ENCODE assay signal across 8 cellular contexts in the genomic region with DNA sequence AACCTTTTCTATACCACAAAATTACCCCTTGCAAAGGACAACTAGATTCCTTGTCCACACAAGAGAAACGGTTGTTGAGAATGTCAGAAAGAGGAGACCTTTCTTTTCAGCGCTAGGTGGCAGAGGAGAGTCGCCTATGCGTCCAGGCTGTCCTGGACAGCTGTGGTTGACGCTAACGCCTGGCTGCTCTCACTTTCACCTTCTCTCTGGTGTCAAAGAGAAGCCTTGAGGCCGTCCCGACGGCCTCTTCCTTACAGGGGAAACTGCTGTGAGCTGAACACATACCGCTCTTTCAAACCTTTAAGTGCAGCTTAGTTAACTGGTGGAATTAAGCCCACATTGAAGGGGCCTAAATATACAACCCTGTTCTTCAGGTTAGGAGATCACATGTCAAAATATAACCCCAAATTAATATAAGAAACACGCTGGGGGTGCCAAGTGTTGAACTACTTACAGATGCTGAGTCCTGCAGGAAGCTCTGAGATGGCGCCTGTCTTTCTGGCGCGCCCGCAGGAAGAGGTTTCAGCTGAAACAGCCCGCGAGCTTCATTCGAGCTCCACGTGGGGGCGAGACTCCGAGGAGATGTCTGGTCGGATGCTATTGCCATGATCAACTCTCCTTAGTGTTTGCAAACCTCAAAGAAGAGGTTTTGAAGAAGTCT. TPM values are rescaled to one million over a fixed set of nuclear protein-coding genes. Genes with fewer than 3 reads are reported as not detected.
DNase-seq lines count a peak whose midpoint lies in the region; ATAC-seq and TF ChIP-seq lines count a peak whose summit lies in the region.

No MANE protein-coding gene starts in this region.

- peaks cover 0 to 12% (median 0%) of the 10 kb centered on the region in 4 donors for H3K27me3 ChIP-seq in liver (ENCODE audit: control insufficient read depth in 4 of 4, insufficient read depth in 4 of 4, low read length in 3 of 4)

- 12% methylated on average over 22 of the region's 22 CpGs for WGBS in liver

- H3K9me3 ChIP-seq in liver (ENCODE audit: control insufficient read depth in 4 of 4, low read length in 3 of 4), result no peaks in the 10 kb centered on the region

- peaks cover 0 to 4% (median 1%) of the 10 kb centered on the region in 4 donors for H3K4me1 ChIP-seq in liver (ENCODE audit: control insufficient read depth in 4 of 4, insufficient read depth in 4 of 4, low read length in 3 of 4)

- peak; percentile 72 for TF ChIP-seq CTCF in liver (IDR thresholded peaks at IDR 0.05; ENCODE audit: low read depth, low read length, missing input control)

- no peak overlapping the region for H3K27ac ChIP-seq in liver (ENCODE audit: low read depth in 1 of 2, low read length in 2 of 2)

- DNase-seq in Ammon's horn (ENCODE audit: low spot score) (peak; percentile 89), NCI-H510A (lab: John Stamatoyannopoulos, UW) (peak; percentile 5), dedifferentiated amniotic fluid mesenchymal stem cell (ENCODE audit: extremely low spot score) (peak; percentile 67)
- peak; percentile 78 for DNase-seq in activated CD4-positive, alpha-beta T cell treated with anti-CD3 and anti-CD28 coated beads for 48 hours
- DNase-seq in stimulated activated CD4-positive, alpha-beta T cell treated with anti-CD3 and anti-CD28 coated beads, Interleukin-4, amount 100 ng/mL, for 48 hours (ENCODE audit: low read depth in 2 of 2), result peak; percentile 39 to 63

- TF ChIP-seq RAD21 in liver (IDR thresholded peaks at IDR 0.05), result peak; percentile 89 to 91

- peak overlapping the region in 1 of 2 donors; percentile 10 for H3K9ac ChIP-seq in liver (ENCODE audit: low read depth in 1 of 2, low read length in 2 of 2)

- peak overlapping the region; percentile 36 to 65 (median 59) for H3K4me3 ChIP-seq in liver (ENCODE audit: low read depth in 1 of 3, low read length in 3 of 3)

- ATAC-seq in GM18907 (IDR thresholded peaks at IDR 0.05; ENCODE audit: unreplicated experiment), result peak; percentile 99
- peak; percentile 97 for ATAC-seq in HG03159 (IDR thresholded peaks at IDR 0.05; ENCODE audit: unreplicated experiment)

- no peaks in the 10 kb centered on the region for H3K36me3 ChIP-seq in liver (ENCODE audit: control insufficient read depth in 4 of 4, insufficient read depth in 3 of 4, low read depth in 1 of 4, low read length in 3 of 4)

TF ChIP-seq in liver, 16 proteins besides CTCF, POLR2A, EP300 and RAD21:
- TF ChIP-seq GABPA (IDR thresholded peaks at IDR 0.05 in 1 of 2, conservative IDR thresholded peaks at IDR 0.05 in 1 of 2) (no peak), SP1 (IDR thresholded peaks at IDR 0.05) (no peak), HNF4A (conservative IDR thresholded peaks at IDR 0.05) (peak in 1 of 2 donors; percentile 10), TAF1 (conservative IDR thresholded peaks at IDR 0.05) (no peak), FOXA2 (IDR thresholded peaks at IDR 0.05) (no peak), YY1 (IDR thresholded peaks at IDR 0.05) (peak; percentile 29), EGR1 (IDR thresholded peaks at IDR 0.05; ENCODE audit: low read depth in 2 of 2) (no peak), HNF4G (IDR thresholded peaks at IDR 0.05) (no peak), NR2F2 (IDR thresholded peaks at IDR 0.05) (no peak), RXRA (IDR thresholded peaks at IDR 0.05) (no peak), JUND (IDR thresholded peaks at IDR 0.05) (no peak), FOXA1 (IDR thresholded peaks at IDR 0.05) (no peak)
- TF ChIP-seq, protein P1, sequence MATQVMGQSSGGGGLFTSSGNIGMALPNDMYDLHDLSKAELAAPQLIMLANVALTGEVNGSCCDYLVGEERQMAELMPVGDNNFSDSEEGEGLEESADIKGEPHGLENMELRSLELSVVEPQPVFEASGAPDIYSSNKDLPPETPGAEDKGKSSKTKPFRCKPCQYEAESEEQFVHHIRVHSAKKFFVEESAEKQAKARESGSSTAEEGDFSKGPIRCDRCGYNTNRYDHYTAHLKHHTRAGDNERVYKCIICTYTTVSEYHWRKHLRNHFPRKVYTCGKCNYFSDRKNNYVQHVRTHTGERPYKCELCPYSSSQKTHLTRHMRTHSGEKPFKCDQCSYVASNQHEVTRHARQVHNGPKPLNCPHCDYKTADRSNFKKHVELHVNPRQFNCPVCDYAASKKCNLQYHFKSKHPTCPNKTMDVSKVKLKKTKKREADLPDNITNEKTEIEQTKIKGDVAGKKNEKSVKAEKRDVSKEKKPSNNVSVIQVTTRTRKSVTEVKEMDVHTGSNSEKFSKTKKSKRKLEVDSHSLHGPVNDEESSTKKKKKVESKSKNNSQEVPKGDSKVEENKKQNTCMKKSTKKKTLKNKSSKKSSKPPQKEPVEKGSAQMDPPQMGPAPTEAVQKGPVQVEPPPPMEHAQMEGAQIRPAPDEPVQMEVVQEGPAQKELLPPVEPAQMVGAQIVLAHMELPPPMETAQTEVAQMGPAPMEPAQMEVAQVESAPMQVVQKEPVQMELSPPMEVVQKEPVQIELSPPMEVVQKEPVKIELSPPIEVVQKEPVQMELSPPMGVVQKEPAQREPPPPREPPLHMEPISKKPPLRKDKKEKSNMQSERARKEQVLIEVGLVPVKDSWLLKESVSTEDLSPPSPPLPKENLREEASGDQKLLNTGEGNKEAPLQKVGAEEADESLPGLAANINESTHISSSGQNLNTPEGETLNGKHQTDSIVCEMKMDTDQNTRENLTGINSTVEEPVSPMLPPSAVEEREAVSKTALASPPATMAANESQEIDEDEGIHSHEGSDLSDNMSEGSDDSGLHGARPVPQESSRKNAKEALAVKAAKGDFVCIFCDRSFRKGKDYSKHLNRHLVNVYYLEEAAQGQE (IDR thresholded peaks at IDR 0.05), result peak; percentile 68
- TF ChIP-seq, protein P2, sequence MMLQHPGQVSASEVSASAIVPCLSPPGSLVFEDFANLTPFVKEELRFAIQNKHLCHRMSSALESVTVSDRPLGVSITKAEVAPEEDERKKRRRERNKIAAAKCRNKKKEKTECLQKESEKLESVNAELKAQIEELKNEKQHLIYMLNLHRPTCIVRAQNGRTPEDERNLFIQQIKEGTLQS (IDR thresholded peaks at IDR 0.05), result no peak
- TF ChIP-seq, protein P3, sequence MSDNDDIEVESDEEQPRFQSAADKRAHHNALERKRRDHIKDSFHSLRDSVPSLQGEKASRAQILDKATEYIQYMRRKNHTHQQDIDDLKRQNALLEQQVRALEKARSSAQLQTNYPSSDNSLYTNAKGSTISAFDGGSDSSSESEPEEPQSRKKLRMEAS (IDR thresholded peaks at IDR 0.05), result peak; percentile 47
- TF ChIP-seq, protein P4, sequence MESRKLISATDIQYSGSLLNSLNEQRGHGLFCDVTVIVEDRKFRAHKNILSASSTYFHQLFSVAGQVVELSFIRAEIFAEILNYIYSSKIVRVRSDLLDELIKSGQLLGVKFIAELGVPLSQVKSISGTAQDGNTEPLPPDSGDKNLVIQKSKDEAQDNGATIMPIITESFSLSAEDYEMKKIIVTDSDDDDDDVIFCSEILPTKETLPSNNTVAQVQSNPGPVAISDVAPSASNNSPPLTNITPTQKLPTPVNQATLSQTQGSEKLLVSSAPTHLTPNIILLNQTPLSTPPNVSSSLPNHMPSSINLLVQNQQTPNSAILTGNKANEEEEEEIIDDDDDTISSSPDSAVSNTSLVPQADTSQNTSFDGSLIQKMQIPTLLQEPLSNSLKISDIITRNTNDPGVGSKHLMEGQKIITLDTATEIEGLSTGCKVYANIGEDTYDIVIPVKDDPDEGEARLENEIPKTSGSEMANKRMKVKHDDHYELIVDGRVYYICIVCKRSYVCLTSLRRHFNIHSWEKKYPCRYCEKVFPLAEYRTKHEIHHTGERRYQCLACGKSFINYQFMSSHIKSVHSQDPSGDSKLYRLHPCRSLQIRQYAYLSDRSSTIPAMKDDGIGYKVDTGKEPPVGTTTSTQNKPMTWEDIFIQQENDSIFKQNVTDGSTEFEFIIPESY (IDR thresholded peaks at IDR 0.05), result no peak

RNA-seq across cellular contexts. Expression of a gene that starts 26.1 kb away (rescaled TPM):
- total RNA-seq in liver, result 10 to 100 TPM in 1 of 2 donors, 1 to 10 TPM in 1; 1.8 to 14.2 TPM
- under 1 TPM; 0.08 to 0.68 TPM for polyA plus RNA-seq in liver

Comparison
In these comparisons a context has a peak if more than half of its experiments do, and no peak if none do; other contexts are left out.
1. DNase-seq: peak in every context shown above with its lines; median percentile 89 in Ammon's horn; 78 in activated CD4-positive, alpha-beta T cell treated with anti-CD3 and anti-CD28 coated beads for 48 hours; 67 in dedifferentiated amniotic fluid mesenchymal stem cell; 51 in stimulated activated CD4-positive, alpha-beta T cell treated with anti-CD3 and anti-CD28 coated beads, Interleukin-4, amount 100 ng/mL, for 48 hours; 5 in NCI-H510A.